ENCODE assay signal across 22 cellular contexts in genomic region chr1:110859062-110859461, GRCh38. TPM values are rescaled to one million over a fixed set of nuclear protein-coding genes. Genes with fewer than 3 reads are reported as not detected.
"Had no signal": no experiment of that assay in that cellular context is flagged by ENCODE, and none has a peak within 500 bp of the region (broad histone marks: within the 10 kb centered on the region; RNA-seq: fewer than 3 reads in every experiment).

No MANE protein-coding gene starts in this region.

- H3K4me1 Mint-ChIP-seq: nephron progenitor cell had no signal

- DNase-seq: activated CD4-positive, alpha-beta memory T cell treated with anti-CD3 and anti-CD28 coated beads for 36 hours; activated CD4-positive, alpha-beta T cell treated with anti-CD3 and anti-CD28 coated beads for 1 hour; activated CD8-positive, alpha-beta memory T cell treated with anti-CD3 and anti-CD28 coated beads, Interleukin-2, amount 10 ng/mL, durations not matched to agents 7 days and 5 days; activated effector memory CD4-positive, alpha-beta T cell treated with anti-CD3 and anti-CD28 coated beads, Interleukin-2, amount 50 U/mL, for 16 hours; activated T-cell treated with anti-CD3 and anti-CD28 coated beads, Interleukin-2, amount 50 U/mL, for 24 hours; brain microvascular endothelial cell; cortex of kidney; effector CD8-positive, alpha-beta T cell; esophagus squamous epithelium; glutamatergic neuron; hypothalamus; left ventricle myocardium superior; nephron progenitor cell; occipital lobe; psoas muscle; right lobe of liver; stomach; T-helper 1 cell had no signal

- ATAC-seq: activated CD8-positive, alpha-beta memory T cell treated with anti-CD3 and anti-CD28 coated beads, Interleukin-2, amount 10 ng/mL, durations not matched to agents 7 days and 5 days; activated naive CD4-positive, alpha-beta T cell treated with anti-CD3 and anti-CD28 coated beads, Interleukin-2, amount 50 U/mL, for 72 hours; left ventricle myocardium superior; psoas muscle; right lobe of liver had no signal

- H3K9me3 Mint-ChIP-seq: central memory CD8-positive, alpha-beta T cell had no signal

- FAIRE-seq: endothelial cell of umbilical vein had no signal

- H3K4me3 Mint-ChIP-seq: activated CD8-positive, alpha-beta memory T cell treated with anti-CD3 and anti-CD28 coated beads, Interleukin-2, amount 10 ng/mL, durations not matched to agents 7 days and 5 days; activated T-cell treated with anti-CD3 and anti-CD28 coated beads, Interleukin-2, amount 50 U/mL, for 24 hours; central memory CD8-positive, alpha-beta T cell; nephron progenitor cell had no signal

- H3K27ac Mint-ChIP-seq: activated CD4-positive, alpha-beta memory T cell treated with anti-CD3 and anti-CD28 coated beads for 36 hours; activated CD8-positive, alpha-beta memory T cell treated with anti-CD3 and anti-CD28 coated beads, Interleukin-2, amount 10 ng/mL, durations not matched to agents 7 days and 5 days; activated naive CD4-positive, alpha-beta T cell treated with anti-CD3 and anti-CD28 coated beads, Interleukin-2, amount 50 U/mL, for 72 hours; activated T-cell treated with anti-CD3 and anti-CD28 coated beads, Interleukin-2, amount 50 U/mL, for 24 hours; nephron progenitor cell had no signal

- H3K4me3 ChIP-seq: esophagus squamous epithelium, psoas muscle, right lobe of liver, smooth muscle cell, stomach had no signal

- H3K27ac ChIP-seq: brain microvascular endothelial cell, esophagus squamous epithelium, psoas muscle, right lobe of liver, stomach had no signal

RNA-seq across cellular contexts. Expression of gene CD53, which starts 13.9 kb away (rescaled TPM):
- polyA plus RNA-seq: smooth muscle cell had no signal
